In the genomic region with DNA sequence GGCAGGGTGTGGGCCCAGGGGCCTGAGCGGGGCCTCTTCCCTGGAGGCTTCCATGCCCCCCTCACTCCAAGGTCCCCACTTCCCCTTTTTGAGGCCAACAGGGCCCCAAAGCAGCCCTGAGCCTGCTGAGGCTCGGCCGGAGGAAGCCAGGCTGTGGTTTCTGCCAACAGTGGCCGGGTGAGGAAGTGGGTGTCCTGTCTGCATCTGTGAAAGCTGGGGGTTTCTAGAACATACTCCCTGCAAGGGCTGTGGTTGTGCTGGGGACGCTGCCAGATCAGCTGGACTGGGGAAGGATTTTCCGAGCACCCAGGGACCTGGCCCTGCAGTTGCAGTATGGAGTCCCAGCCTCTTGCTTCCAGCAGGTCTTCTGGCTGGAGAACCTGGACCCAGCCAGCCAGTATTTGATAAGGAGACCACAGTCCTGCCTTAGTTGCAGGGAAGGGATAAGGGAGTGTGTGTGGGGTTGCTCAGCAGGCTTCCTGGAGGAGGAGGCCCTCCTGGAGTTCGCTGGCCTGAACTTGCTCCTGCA, we compare ENCODE assay signal across 1 cellular context.
TF ChIP-seq lines count a peak whose summit lies in the region.

No MANE protein-coding gene starts in this region.

TF ChIP-seq in K562, 482 proteins besides CTCF, POLR2A, EP300 and RAD21 (continued from another document):
- TF ChIP-seq, protein P1, sequence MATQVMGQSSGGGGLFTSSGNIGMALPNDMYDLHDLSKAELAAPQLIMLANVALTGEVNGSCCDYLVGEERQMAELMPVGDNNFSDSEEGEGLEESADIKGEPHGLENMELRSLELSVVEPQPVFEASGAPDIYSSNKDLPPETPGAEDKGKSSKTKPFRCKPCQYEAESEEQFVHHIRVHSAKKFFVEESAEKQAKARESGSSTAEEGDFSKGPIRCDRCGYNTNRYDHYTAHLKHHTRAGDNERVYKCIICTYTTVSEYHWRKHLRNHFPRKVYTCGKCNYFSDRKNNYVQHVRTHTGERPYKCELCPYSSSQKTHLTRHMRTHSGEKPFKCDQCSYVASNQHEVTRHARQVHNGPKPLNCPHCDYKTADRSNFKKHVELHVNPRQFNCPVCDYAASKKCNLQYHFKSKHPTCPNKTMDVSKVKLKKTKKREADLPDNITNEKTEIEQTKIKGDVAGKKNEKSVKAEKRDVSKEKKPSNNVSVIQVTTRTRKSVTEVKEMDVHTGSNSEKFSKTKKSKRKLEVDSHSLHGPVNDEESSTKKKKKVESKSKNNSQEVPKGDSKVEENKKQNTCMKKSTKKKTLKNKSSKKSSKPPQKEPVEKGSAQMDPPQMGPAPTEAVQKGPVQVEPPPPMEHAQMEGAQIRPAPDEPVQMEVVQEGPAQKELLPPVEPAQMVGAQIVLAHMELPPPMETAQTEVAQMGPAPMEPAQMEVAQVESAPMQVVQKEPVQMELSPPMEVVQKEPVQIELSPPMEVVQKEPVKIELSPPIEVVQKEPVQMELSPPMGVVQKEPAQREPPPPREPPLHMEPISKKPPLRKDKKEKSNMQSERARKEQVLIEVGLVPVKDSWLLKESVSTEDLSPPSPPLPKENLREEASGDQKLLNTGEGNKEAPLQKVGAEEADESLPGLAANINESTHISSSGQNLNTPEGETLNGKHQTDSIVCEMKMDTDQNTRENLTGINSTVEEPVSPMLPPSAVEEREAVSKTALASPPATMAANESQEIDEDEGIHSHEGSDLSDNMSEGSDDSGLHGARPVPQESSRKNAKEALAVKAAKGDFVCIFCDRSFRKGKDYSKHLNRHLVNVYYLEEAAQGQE (CRISPR knock-in tag; IDR thresholded peaks at IDR 0.05; ENCODE audit: low read depth), result 0 out of 2 replicates have a peak, but pooled peaks have one; percentile 32
TF ChIP-seq in K562: peak in this region for 30.
